In genomic region chr21:34642211-34643075, GRCh38 we compare ENCODE assay signal across 9 cellular contexts.
DNase-seq lines count a peak whose midpoint lies in the region; ATAC-seq and TF ChIP-seq lines count a peak whose summit lies in the region.
"Had no signal": no experiment of that assay in that cellular context is flagged by ENCODE, and none has a peak within 500 bp of the region (broad histone marks: within the 10 kb centered on the region; RNA-seq: fewer than 3 reads in every experiment).

No MANE protein-coding gene starts in this region.

- in situ Hi-C loops in astrocyte of the cerebellum (cut with HindIII; ENCODE audit: low sequenced_read_pairs): no loop called here

- TF ChIP-seq CTCF in astrocyte of the cerebellum (IDR thresholded peaks at IDR 0.05; ENCODE audit: low read depth, low read length, missing control alignments): no peak

- ATAC-seq in GM19452 (IDR thresholded peaks at IDR 0.05; ENCODE audit: unreplicated experiment) (peak; percentile 56), HG03135 (IDR thresholded peaks at IDR 0.05; ENCODE audit: unreplicated experiment) (peak; percentile 59)
- no peak for ATAC-seq in activated CD4-positive, CD25-positive, alpha-beta regulatory T cell treated with anti-CD3 and anti-CD28 coated beads, Interleukin-2, amount 50 U/mL, for 24 hours
- ATAC-seq: left lung had no signal

- DNase-seq in EH (ENCODE audit: low read depth) (peak; percentile 84), astrocyte of the cerebellum (ENCODE audit: low read depth) (peak; percentile 15), T-helper 2 cell (no peak), ecto neural progenitor cell (ENCODE audit: low spot score) (no peak)
- no peak for DNase-seq in stimulated activated CD4-positive, alpha-beta T cell treated with anti-CD3 and anti-CD28 coated beads, Interleukin-4, amount 100 ng/mL, for 1 hour
- DNase-seq: left lung had no signal

- H3K4me3 ChIP-seq in astrocyte of the cerebellum (ENCODE audit: low read depth, low read length): no peak overlapping the region
- H3K4me3 ChIP-seq: left lung had no signal

Comparison
In these comparisons a context has a peak if more than half of its experiments do, and no peak if none do; other contexts are left out.
1. DNase-seq: peak in EH (single experiment) and astrocyte of the cerebellum (single experiment); none in T-helper 2 cell (0 of 5), ecto neural progenitor cell (single experiment) and stimulated activated CD4-positive, alpha-beta T cell treated with anti-CD3 and anti-CD28 coated beads, Interleukin-4, amount 100 ng/mL, for 1 hour (single experiment).
2. ATAC-seq: peak in GM19452 (single experiment) and HG03135 (single experiment); none in activated CD4-positive, CD25-positive, alpha-beta regulatory T cell treated with anti-CD3 and anti-CD28 coated beads, Interleukin-2, amount 50 U/mL, for 24 hours (0 of 2).